Comparison of ENCODE assay signal across 8 cellular contexts in the genomic region with DNA sequence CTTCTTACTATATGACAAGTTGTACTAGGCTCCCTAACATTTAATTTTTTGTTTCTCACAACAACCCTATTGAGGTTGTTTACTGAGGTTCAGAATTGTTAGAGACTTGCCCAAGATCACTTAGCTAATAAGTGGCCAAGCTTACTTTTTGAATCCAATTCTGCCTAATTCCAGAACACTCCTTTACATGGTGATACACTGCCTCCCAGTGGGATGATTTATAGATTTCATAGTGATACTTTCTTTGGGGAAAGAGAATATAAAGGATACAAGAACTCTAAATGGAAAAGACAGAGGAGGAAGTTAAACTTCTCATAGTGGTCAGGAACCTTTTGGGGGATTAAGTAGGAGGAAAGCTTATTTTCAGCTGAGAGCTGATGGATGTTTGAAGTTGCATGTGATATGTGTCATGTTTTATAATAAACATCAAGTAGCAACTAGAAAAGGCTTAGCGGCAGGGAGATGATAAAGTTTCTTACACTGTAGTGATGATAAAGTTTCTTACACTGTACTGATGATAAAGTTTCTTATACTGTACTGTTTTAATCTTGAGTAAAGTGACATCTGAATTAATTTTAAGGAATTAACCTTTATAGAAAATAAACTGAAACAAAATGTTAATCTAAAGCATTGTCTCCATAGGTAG. TPM values are rescaled to one million over a fixed set of nuclear protein-coding genes. Genes with fewer than 3 reads are reported as not detected.
DNase-seq lines count a peak whose midpoint lies in the region; ATAC-seq and TF ChIP-seq lines count a peak whose summit lies in the region.

No MANE protein-coding gene starts in this region.

- H3K4me2 ChIP-seq in GM23248 (ENCODE audit: unreplicated experiment) (no peak overlapping the region), SU-DHL-6 (ENCODE audit: low read depth, low read length, poor library complexity, severe bottlenecking) (peak overlapping the region; percentile 27)

- no TSS peak for BruUV-seq in A673 (replicated peaks; lab: Mats Ljungman, UMichigan)

- CTCF ChIA-PET in A673 (lab: Charles Lee), result interaction anchor here (0.5 to 1.0 kb wide), 4 partner anchors 12 to 635 kb away, joined by 3 to 16 read pairs (median 4); no protein-coding TSS in a partner anchor

- H3K4me1 ChIP-seq in A673 (ENCODE audit: insufficient read depth, low read length, poor library complexity, severe bottlenecking) (peaks cover 20% of the 10 kb centered on the region), GM23248 (ENCODE audit: insufficient read depth) (peaks cover 24% of the 10 kb centered on the region), heart right ventricle (peaks cover 0 to 71% (median 32%) of the 10 kb centered on the region in 9 donors)

- H3F3A ChIP-seq in GM23248 (ENCODE audit: insufficient read depth) (no peaks in the 10 kb centered on the region), SU-DHL-6 (ENCODE audit: insufficient read depth) (0 out of 2 replicates have a peak, but pooled peaks cover 4% of the 10 kb centered on the region)

- no peaks in the 10 kb centered on the region for H3K27me3 ChIP-seq in A673 (replicated peaks; ENCODE audit: insufficient read depth, low read depth, low read length, poor library complexity)
- no peaks in the 10 kb centered on the region for H3K27me3 ChIP-seq in GM23248 (replicated peaks; ENCODE audit: insufficient read depth)
- H3K27me3 ChIP-seq in SU-DHL-6 (ENCODE audit: low read length), result no peaks in the 10 kb centered on the region
- no peaks in the 10 kb centered on the region for H3K27me3 ChIP-seq in heart right ventricle

- H4K20me1 ChIP-seq in GM23248 (ENCODE audit: insufficient read depth) (no peaks in the 10 kb centered on the region; the same call in 1 of the 2 replicates), SU-DHL-6 (ENCODE audit: low read depth, low read length) (0 out of 2 replicates have a peak, but pooled peaks cover 11% of the 10 kb centered on the region)

- no peaks in the 10 kb centered on the region for H3K9me3 ChIP-seq in A673 (ENCODE audit: low read depth, low read length, poor library complexity, severe bottlenecking)
- no peaks in the 10 kb centered on the region for H3K9me3 ChIP-seq in GM23248 (ENCODE audit: low read depth)
- H3K9me3 ChIP-seq in SU-DHL-6 (ENCODE audit: insufficient read depth, low read length), result no peaks in the 10 kb centered on the region
- H3K9me3 ChIP-seq in heart right ventricle, result no peaks in the 10 kb centered on the region

- H2AFZ ChIP-seq in GM23248 (no peak overlapping the region), SU-DHL-6 (ENCODE audit: low read depth, low read length, severe bottlenecking) (no peak overlapping the region)

- POLR2A ChIA-PET in A673 (lab: Charles Lee; ENCODE audit: low non-redundant PET), result interaction anchor here (0.6 kb wide), 1 partner anchor 144 kb away, joined by 5 read pairs; no protein-coding TSS in a partner anchor

- H3K36me3 ChIP-seq in A673 (ENCODE audit: insufficient read depth, low read length, poor library complexity, severe bottlenecking) (no peaks in the 10 kb centered on the region), GM23248 (ENCODE audit: low read depth) (no peaks in the 10 kb centered on the region), SU-DHL-6 (ENCODE audit: low read length) (no peaks in the 10 kb centered on the region), heart right ventricle (no peaks in the 10 kb centered on the region)

- WGBS in GM23248 (ENCODE audit: low coverage in 1 of 2, low lambda C conversion rate in 2 of 2, missing lambda C conversion rate in 2 of 2), 2 experiments, result 96 to 100% methylated on average over 1 of the region's 1 CpG
- 30 to 33% methylated on average over 1 of the region's 1 CpG for WGBS in heart right ventricle, 2 donors

- TF ChIP-seq CTCF in A673 (conservative IDR thresholded peaks at IDR 0.05; ENCODE audit: low read depth, low read length) (peak; percentile 45; the same call in 1 of the 2 replicates), SU-DHL-6 (IDR thresholded peaks at IDR 0.05; ENCODE audit: insufficient read depth, low read length, poor library complexity, severe bottlenecking) (no peak), heart right ventricle (IDR thresholded peaks at IDR 0.05) (peak in 5 of 9 donors; percentile 20 to 40 (median 36)), GM20000 (IDR thresholded peaks at IDR 0.05; ENCODE audit: extremely low read depth, missing control alignments) (no peak)

- H3K27ac ChIP-seq in A673 (ENCODE audit: low read depth, low read length, poor library complexity, severe bottlenecking) (no peak overlapping the region), GM23248 (no peak overlapping the region), SU-DHL-6 (ENCODE audit: low read depth, low read length) (no peak overlapping the region), heart right ventricle (no peak overlapping the region)

- DNase-seq in A673 (ENCODE audit: low spot score), result peak; percentile 43
- peak; percentile 55 for DNase-seq in GM23248
- no peak for DNase-seq in heart right ventricle
- no peak for DNase-seq in activated CD8-positive, alpha-beta memory T cell treated with anti-CD3 and anti-CD28 coated beads, Interleukin-2, amount 50 U/mL, for 4 hours
- no peak for DNase-seq in GM20000 (ENCODE audit: low spot score)

- H3K79me2 ChIP-seq in GM23248 (ENCODE audit: insufficient read depth), result peaks cover 100% of the 10 kb centered on the region
- H3K79me2 ChIP-seq in SU-DHL-6 (ENCODE audit: insufficient read depth, low read length), result peaks cover 97% of the 10 kb centered on the region

- ATAC-seq in heart right ventricle, result peak in 4 of 8 donors; percentile 29 to 64 (median 38)
- ATAC-seq in HG02642 (IDR thresholded peaks at IDR 0.05; ENCODE audit: poor library complexity, unreplicated experiment), result no peak
- ATAC-seq in HG03432 (IDR thresholded peaks at IDR 0.05; ENCODE audit: unreplicated experiment), result no peak

- in situ Hi-C loops in GM23248 (cut with MboI), result no loop called here

- H3K9me2 ChIP-seq in GM23248 (ENCODE audit: insufficient read depth) (no peaks in the 10 kb centered on the region), SU-DHL-6 (replicated peaks; ENCODE audit: insufficient read depth, low read length) (no peaks in the 10 kb centered on the region)

- no peak overlapping the region for H3K4me3 ChIP-seq in A673 (ENCODE audit: low read depth, low read length, poor library complexity, severe bottlenecking)
- H3K4me3 ChIP-seq in GM23248, result no peak overlapping the region
- H3K4me3 ChIP-seq in SU-DHL-6 (ENCODE audit: insufficient read depth, low read length, poor library complexity, severe bottlenecking), result no peak overlapping the region
- no peak overlapping the region for H3K4me3 ChIP-seq in heart right ventricle

- intact Hi-C loops in A673 (cut with micrococcal nuclease; ENCODE audit: unreplicated experiment), result no loop called here
- intact Hi-C loops in heart right ventricle (cut with DNase I), result no loop called here

- no peak overlapping the region for H3K9ac ChIP-seq in GM23248
- H3K9ac ChIP-seq in SU-DHL-6 (ENCODE audit: low read length), result no peak overlapping the region

RNA-seq across cellular contexts. Expression of a gene that starts 15.3 kb away (rescaled TPM):
- total RNA-seq in A673 (2021) (117 and 119 TPM in 2 replicates), heart right ventricle (10 to 100 TPM; 26.5 to 36.5 (median 29.7) TPM)
- total RNA-seq in GM23248 (2014; rRNA removed; shearing (Covaris generic)), result 51.7 and 56.3 TPM in 2 replicates
- polyA plus RNA-seq in GM23248 (2016; fragmentation: Nextera tagmentation; extraction: Ambion mirVana) (25.7 and 29.2 TPM in 2 replicates), heart right ventricle (10 to 100 TPM; 10.1 to 15.3 TPM)

Comparison
In these comparisons a context has a peak if more than half of its experiments do, and no peak if none do; other contexts are left out.
1. DNase-seq: peak in A673 (single experiment) and GM23248 (single experiment); none in heart right ventricle (0 of 2), activated CD8-positive, alpha-beta memory T cell treated with anti-CD3 and anti-CD28 coated beads, Interleukin-2, amount 50 U/mL, for 4 hours (single experiment) and GM20000 (single experiment).
2. CTCF ChIP-seq: peak in A673 (single experiment) and heart right ventricle (5 of 9); none in SU-DHL-6 (single experiment) and GM20000 (single experiment).